ENCODE assay signal across 12 cellular contexts in the genomic region with DNA sequence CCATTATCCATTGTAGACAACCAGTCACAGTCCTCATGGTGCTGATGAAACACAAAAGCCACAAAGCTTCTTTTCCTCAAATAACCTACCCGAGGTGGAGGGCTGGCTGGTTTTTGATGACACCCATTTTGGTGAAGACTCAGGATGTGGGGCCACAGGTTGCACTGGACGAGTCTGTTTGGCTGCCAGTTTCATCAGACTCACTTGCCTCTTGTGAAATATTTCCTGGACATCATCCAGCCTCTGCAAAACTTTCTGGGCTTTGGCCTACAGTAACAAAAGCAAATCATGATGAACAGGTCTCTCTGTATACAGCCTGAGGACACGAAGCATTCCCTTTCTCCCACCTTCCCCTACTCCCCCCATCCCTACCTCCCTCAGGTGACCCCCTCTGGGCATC. TPM values are rescaled to one million over a fixed set of nuclear protein-coding genes. Genes with fewer than 3 reads are reported as not detected.
A peak's percentile ranks its signal among the peaks of the same experiment; 100 is the strongest.
DNase-seq lines count a peak whose midpoint lies in the region; ATAC-seq and TF ChIP-seq lines count a peak whose summit lies in the region.
"Had no signal": no experiment of that assay in that cellular context is flagged by ENCODE, and none has a peak within 500 bp of the region (broad histone marks: within the 10 kb centered on the region; RNA-seq: fewer than 3 reads in every experiment).

No MANE protein-coding gene starts in this region.

- 46% methylated on average over 3 of the region's 3 CpGs for WGBS in right cardiac atrium

- no peaks in the 10 kb centered on the region for H3K27me3 Mint-ChIP-seq in activated T-cell treated with anti-CD3 and anti-CD28 coated beads, Interleukin-2, amount 50 U/mL, for 72 hours (ENCODE audit: low read depth)

- H3K4me1 ChIP-seq in adipocyte (ENCODE audit: control insufficient read depth, insufficient read depth, low read length) (peaks cover 26% of the 10 kb centered on the region), right cardiac atrium (ENCODE audit: control insufficient read depth, insufficient read depth, low read length) (no peaks in the 10 kb centered on the region), upper lobe of right lung (peaks cover 5% of the 10 kb centered on the region), tibial artery (no peaks in the 10 kb centered on the region)

- peak overlapping the region; percentile 25 for H3K27ac Mint-ChIP-seq in activated T-cell treated with anti-CD3 and anti-CD28 coated beads, Interleukin-2, amount 50 U/mL, for 72 hours

- H3K9me3 Mint-ChIP-seq in activated T-cell treated with anti-CD3 and anti-CD28 coated beads, Interleukin-2, amount 50 U/mL, for 72 hours = no peaks in the 10 kb centered on the region

- no peak overlapping the region for H3K4me3 ChIP-seq in adipocyte (ENCODE audit: low read length)
- no peak overlapping the region for H3K4me3 ChIP-seq in right cardiac atrium (ENCODE audit: low read length)
- no peak overlapping the region for H3K4me3 ChIP-seq in upper lobe of right lung
- no peak overlapping the region for H3K4me3 ChIP-seq in tibial artery
- H3K4me3 ChIP-seq: SJSA1 had no signal

- no peak overlapping the region for H3K4me3 Mint-ChIP-seq in activated T-cell treated with anti-CD3 and anti-CD28 coated beads, Interleukin-2, amount 50 U/mL, for 72 hours

- ATAC-seq in activated T-cell treated with anti-CD3 and anti-CD28 coated beads, Interleukin-2, amount 50 U/mL, for 72 hours (replicated peaks in 1 of 2) = no peak
- ATAC-seq in right cardiac atrium (peak; percentile 54 to 60), upper lobe of right lung (peak; percentile 55), GM19397 (IDR thresholded peaks at IDR 0.05; ENCODE audit: unreplicated experiment) (no peak)

- H3K27me3 ChIP-seq in adipocyte (replicated peaks; ENCODE audit: control insufficient read depth, insufficient read depth, low read length) (no peaks in the 10 kb centered on the region), right cardiac atrium (ENCODE audit: control insufficient read depth, insufficient read depth) (no peaks in the 10 kb centered on the region), upper lobe of right lung (no peaks in the 10 kb centered on the region), tibial artery (no peaks in the 10 kb centered on the region)
- H3K27me3 ChIP-seq: SJSA1 had no signal

- H3K36me3 Mint-ChIP-seq in activated T-cell treated with anti-CD3 and anti-CD28 coated beads, Interleukin-2, amount 50 U/mL, for 72 hours (ENCODE audit: insufficient read depth in 2 of 2) = peaks cover 0 to 9% of the 10 kb centered on the region in 2 donors

- TF ChIP-seq CTCF in upper lobe of right lung (IDR thresholded peaks at IDR 0.05) (no peak), tibial artery (IDR thresholded peaks at IDR 0.05) (no peak)

- no peak overlapping the region for H3K9ac ChIP-seq in adipocyte (ENCODE audit: low read length)

- H3K9me3 ChIP-seq in adipocyte (ENCODE audit: control insufficient read depth, low read length) (no peaks in the 10 kb centered on the region), right cardiac atrium (ENCODE audit: control insufficient read depth, low read length) (no peaks in the 10 kb centered on the region), upper lobe of right lung (no peaks in the 10 kb centered on the region), tibial artery (no peaks in the 10 kb centered on the region)
- H3K9me3 ChIP-seq: SJSA1 had no signal

- H3K27ac ChIP-seq in right cardiac atrium (ENCODE audit: low read length) = no peak overlapping the region
- no peak overlapping the region for H3K27ac ChIP-seq in upper lobe of right lung
- no peak overlapping the region for H3K27ac ChIP-seq in tibial artery
- H3K27ac ChIP-seq: SJSA1 had no signal

- H3K4me1 Mint-ChIP-seq in activated T-cell treated with anti-CD3 and anti-CD28 coated beads, Interleukin-2, amount 50 U/mL, for 72 hours (ENCODE audit: low read depth) = no peaks in the 10 kb centered on the region

- H3K36me3 ChIP-seq in adipocyte (ENCODE audit: control insufficient read depth, insufficient read depth, low read length, severe bottlenecking) (no peaks in the 10 kb centered on the region), upper lobe of right lung (no peaks in the 10 kb centered on the region), tibial artery (no peaks in the 10 kb centered on the region)
- H3K36me3 ChIP-seq: SJSA1 had no signal

- intact Hi-C loops in right cardiac atrium (cut with DNase I) = no loop called here
- intact Hi-C loops in upper lobe of right lung (cut with DNase I) = no loop called here
- intact Hi-C loops in tibial artery (cut with DNase I; ENCODE audit: low total_unique reads) = no loop called here

- no peak for DNase-seq in activated T-cell treated with anti-CD3 and anti-CD28 coated beads, Interleukin-2, amount 50 U/mL, for 72 hours
- no peak for DNase-seq in activated T-cell treated with anti-CD3 and anti-CD28 coated beads for 4 hours
- DNase-seq in adipocyte (ENCODE audit: low read depth) = peak; percentile 83
- DNase-seq in right cardiac atrium = no peak
- no peak for DNase-seq in upper lobe of right lung
- DNase-seq in tibial artery = no peak
- DNase-seq in inferior parietal cortex (ENCODE audit: extremely low spot score) = no peak
- DNase-seq: ACHN; activated CD8-positive, alpha-beta memory T cell treated with anti-CD3 and anti-CD28 coated beads, Interleukin-2, amount 50 U/mL, for 4 hours; effector CD4-positive, alpha-beta T cell had no signal

RNA-seq across cellular contexts. Expression of gene B3GNT5, which starts 42.2 kb away (rescaled TPM):
- total RNA-seq in activated T-cell treated with anti-CD3 and anti-CD28 coated beads, Interleukin-2, amount 50 U/mL, for 72 hours = 10 to 100 TPM; 14.4 to 17.3 TPM
- total RNA-seq in right cardiac atrium = 1 to 10 TPM; 2.2 to 4.3 (median 2.7) TPM
- polyA plus RNA-seq in right cardiac atrium = 1.8 TPM
- 31.0 TPM for total RNA-seq in upper lobe of right lung

Comparison
In these comparisons a context has a peak if more than half of its experiments do, and no peak if none do; other contexts are left out.
1. ATAC-seq: peak in right cardiac atrium (2 of 2) and upper lobe of right lung (single experiment); none in activated T-cell treated with anti-CD3 and anti-CD28 coated beads, Interleukin-2, amount 50 U/mL, for 72 hours (0 of 2) and GM19397 (single experiment).